In the genomic region with DNA sequence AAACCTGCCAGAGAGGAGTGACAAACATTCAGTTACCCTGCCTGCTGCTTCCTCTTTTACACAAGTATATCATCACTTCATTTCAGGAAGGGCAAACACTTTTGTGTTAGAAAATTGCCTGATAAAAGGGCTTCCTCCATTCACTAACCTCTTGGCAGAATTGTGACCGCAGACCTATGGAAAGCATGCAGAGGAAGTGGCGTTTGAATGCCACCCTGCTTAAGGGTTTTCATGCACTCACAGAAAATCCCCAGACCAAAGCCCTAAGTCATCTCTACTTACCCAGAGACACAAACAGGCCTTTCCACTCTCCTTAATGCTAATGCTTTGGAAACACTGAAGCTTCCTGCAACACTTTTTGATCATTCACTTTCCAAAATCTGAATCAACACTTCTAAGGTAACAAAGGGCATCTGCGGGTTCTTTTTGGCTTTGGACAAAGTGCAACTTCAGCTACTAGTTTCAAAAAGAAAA, we compare ENCODE assay signal across 11 cellular contexts. TPM values are rescaled to one million over a fixed set of nuclear protein-coding genes. Genes with fewer than 3 reads are reported as not detected.
A peak's percentile ranks its signal among the peaks of the same experiment; 100 is the strongest.
DNase-seq lines count a peak whose midpoint lies in the region; ATAC-seq, FAIRE-seq and TF ChIP-seq lines count a peak whose summit lies in the region.
"Had no signal": no experiment of that assay in that cellular context is flagged by ENCODE, and none has a peak within 500 bp of the region (broad histone marks: within the 10 kb centered on the region; RNA-seq: fewer than 3 reads in every experiment).

No MANE protein-coding gene starts in this region.

- H3K36me3 Mint-ChIP-seq in activated CD4-positive, alpha-beta T cell treated with anti-CD3 and anti-CD28 coated beads for 36 hours (ENCODE audit: low read depth): no peaks in the 10 kb centered on the region
- no peaks in the 10 kb centered on the region for H3K36me3 Mint-ChIP-seq in activated CD8-positive, alpha-beta T cell treated with anti-CD3 and anti-CD28 coated beads, Interleukin-2, amount 10 ng/mL, durations not matched to agents 7 days and 5 days (ENCODE audit: low read depth)

- H3K4me3 ChIP-seq in HUES64 (ENCODE audit: low read length) (no peak overlapping the region), spleen (peak overlapping the region in 1 of 8 donors; percentile 10)

- peak overlapping the region; percentile 59 for H3K27ac Mint-ChIP-seq in activated CD4-positive, alpha-beta T cell treated with anti-CD3 and anti-CD28 coated beads for 36 hours
- peak overlapping the region; percentile 54 for H3K27ac Mint-ChIP-seq in activated CD8-positive, alpha-beta T cell treated with anti-CD3 and anti-CD28 coated beads, Interleukin-2, amount 10 ng/mL, durations not matched to agents 7 days and 5 days

- intact Hi-C loops in activated CD4-positive, alpha-beta T cell treated with anti-CD3 and anti-CD28 coated beads for 36 hours (cut with DNase I, micrococcal nuclease): no loop called here
- intact Hi-C loops in spleen (cut with DNase I; ENCODE audit: low total_unique reads): no loop called here

- no peak overlapping the region; the same call in 1 of the 2 replicates for H3K9ac ChIP-seq in HUES64 (ENCODE audit: low read depth, low read length)
- H3K9ac ChIP-seq: parathyroid adenoma had no signal

- H3K27me3 ChIP-seq in HUES64 (ENCODE audit: insufficient read depth, low read length): no peaks in the 10 kb centered on the region
- peaks cover 0 to 57% (median 0%) of the 10 kb centered on the region in 7 donors for H3K27me3 ChIP-seq in spleen (replicated peaks in 1 of 7)

- peaks cover 11% of the 10 kb centered on the region for H3K4me1 ChIP-seq in HUES64 (ENCODE audit: insufficient read depth, low read length)
- H3K4me1 ChIP-seq in spleen: peaks cover 8 to 52% (median 18%) of the 10 kb centered on the region in 6 donors
- H3K4me1 ChIP-seq: parathyroid adenoma had no signal

- POLR2A ChIA-PET in activated CD4-positive, alpha-beta T cell treated with anti-CD3 and anti-CD28 coated beads for 36 hours (lab: Charles Lee): no interaction called here
- POLR2A ChIA-PET in activated CD8-positive, alpha-beta T cell treated with anti-CD3 and anti-CD28 coated beads, Interleukin-2, amount 10 ng/mL, durations not matched to agents 7 days and 5 days (lab: Charles Lee): interaction anchor here (0.5 kb wide), 1 partner anchor 25 kb away, joined by 4 read pairs; no protein-coding TSS in a partner anchor

- no peak for TF ChIP-seq POLR2A in spleen (IDR thresholded peaks at IDR 0.05)

- H3K27ac ChIP-seq in HUES64 (ENCODE audit: low read depth, low read length) (peak overlapping the region; percentile 28; the same call in 1 of the 2 replicates), spleen (peak overlapping the region in 7 of 8 donors; percentile 22 to 83 (median 77))
- H3K27ac ChIP-seq: parathyroid adenoma had no signal

- no peaks in the 10 kb centered on the region for H3K9me3 ChIP-seq in HUES64 (ENCODE audit: insufficient read depth, low read depth, low read length)
- H3K9me3 ChIP-seq in spleen: no peaks in the 10 kb centered on the region

- 81% methylated on average over 3 of the region's 3 CpGs for WGBS in HUES64
- WGBS in spleen, 5 donors: 12 to 24% (median 13%) methylated on average over 3 of the region's 3 CpGs

- H3K36me3 ChIP-seq in HUES64 (ENCODE audit: insufficient read depth, low read length) (no peaks in the 10 kb centered on the region), spleen (no peaks in the 10 kb centered on the region)

- CTCF ChIA-PET in activated CD4-positive, alpha-beta T cell treated with anti-CD3 and anti-CD28 coated beads for 36 hours (lab: Charles Lee): no interaction called here
- CTCF ChIA-PET in activated CD8-positive, alpha-beta T cell treated with anti-CD3 and anti-CD28 coated beads, Interleukin-2, amount 10 ng/mL, durations not matched to agents 7 days and 5 days (lab: Charles Lee): no interaction called here

- DNase-seq in activated CD4-positive, alpha-beta T cell treated with anti-CD3 and anti-CD28 coated beads for 36 hours: peak; percentile 58
- no peak for DNase-seq in activated CD4-positive, alpha-beta T cell treated with anti-CD3 and anti-CD28 coated beads, Interleukin-2, amount 50 U/mL, for 1 hour
- DNase-seq in activated CD8-positive, alpha-beta T cell treated with anti-CD3 and anti-CD28 coated beads, Interleukin-2, amount 10 ng/mL, durations not matched to agents 7 days and 5 days: peak; percentile 48
- DNase-seq in spleen: no peak
- DNase-seq in frontal cortex (ENCODE audit: low spot score in 2 of 2): no peak
- DNase-seq: IMR-90 had no signal

- H3K4me1 Mint-ChIP-seq in activated CD4-positive, alpha-beta T cell treated with anti-CD3 and anti-CD28 coated beads for 36 hours: peaks cover 18% of the 10 kb centered on the region
- H3K4me1 Mint-ChIP-seq in activated CD8-positive, alpha-beta T cell treated with anti-CD3 and anti-CD28 coated beads, Interleukin-2, amount 10 ng/mL, durations not matched to agents 7 days and 5 days (ENCODE audit: low read depth): peaks cover 22% of the 10 kb centered on the region

- H3K4me3 Mint-ChIP-seq in activated CD4-positive, alpha-beta T cell treated with anti-CD3 and anti-CD28 coated beads for 36 hours: no peak overlapping the region
- no peak overlapping the region for H3K4me3 Mint-ChIP-seq in activated CD8-positive, alpha-beta T cell treated with anti-CD3 and anti-CD28 coated beads, Interleukin-2, amount 10 ng/mL, durations not matched to agents 7 days and 5 days

- TF ChIP-seq CTCF in spleen (IDR thresholded peaks at IDR 0.05 in 8 of 11, conservative IDR thresholded peaks at IDR 0.05 in 3 of 11): no peak

- peak; percentile 87 for ATAC-seq in activated CD4-positive, alpha-beta T cell treated with anti-CD3 and anti-CD28 coated beads for 36 hours
- ATAC-seq in activated CD8-positive, alpha-beta T cell treated with anti-CD3 and anti-CD28 coated beads, Interleukin-2, amount 10 ng/mL, durations not matched to agents 7 days and 5 days: peak; percentile 72
- ATAC-seq in HG03095 (IDR thresholded peaks at IDR 0.05; ENCODE audit: unreplicated experiment): no peak
- no peak for ATAC-seq in GM21526 (IDR thresholded peaks at IDR 0.05; ENCODE audit: low FRiP score, unreplicated experiment)

- no peak for FAIRE-seq in frontal cortex (lab: Jason Lieb, UNC)
- FAIRE-seq: astrocyte had no signal

- no peaks in the 10 kb centered on the region for H3K9me3 Mint-ChIP-seq in activated CD4-positive, alpha-beta T cell treated with anti-CD3 and anti-CD28 coated beads for 36 hours (ENCODE audit: low read depth)
- H3K9me3 Mint-ChIP-seq in activated CD8-positive, alpha-beta T cell treated with anti-CD3 and anti-CD28 coated beads, Interleukin-2, amount 10 ng/mL, durations not matched to agents 7 days and 5 days (ENCODE audit: insufficient read depth): no peaks in the 10 kb centered on the region

- H3K27me3 Mint-ChIP-seq in activated CD4-positive, alpha-beta T cell treated with anti-CD3 and anti-CD28 coated beads for 36 hours: peaks cover 3% of the 10 kb centered on the region
- H3K27me3 Mint-ChIP-seq in activated CD8-positive, alpha-beta T cell treated with anti-CD3 and anti-CD28 coated beads, Interleukin-2, amount 10 ng/mL, durations not matched to agents 7 days and 5 days (ENCODE audit: low read depth): peaks cover 4% of the 10 kb centered on the region

RNA-seq across cellular contexts. Expression of a gene that starts 22.1 kb away (rescaled TPM):
- 10 to 100 TPM; 20.2 to 26.4 TPM for total RNA-seq in activated CD4-positive, alpha-beta T cell treated with anti-CD3 and anti-CD28 coated beads for 36 hours
- 11.2 TPM for polyA plus RNA-seq in HUES64 (2013, experiment 1 of 2)
- 9.7 TPM for polyA plus RNA-seq in HUES64 (2013, experiment 2 of 2)
- total RNA-seq in activated CD8-positive, alpha-beta T cell treated with anti-CD3 and anti-CD28 coated beads, Interleukin-2, amount 10 ng/mL, durations not matched to agents 7 days and 5 days: 10 to 100 TPM; 21.8 to 22.8 TPM
- total RNA-seq in spleen: 10 to 100 TPM; 27.0 to 55.2 (median 35.5) TPM
- polyA plus RNA-seq in spleen: 1 to 10 TPM; 1.2 to 3.0 (median 1.8) TPM
- total RNA-seq in frontal cortex: 45.7 TPM

Comparison
In these comparisons a context has a peak if more than half of its experiments do, and no peak if none do; other contexts are left out.
1. DNase-seq: peak in activated CD4-positive, alpha-beta T cell treated with anti-CD3 and anti-CD28 coated beads for 36 hours (single experiment) and activated CD8-positive, alpha-beta T cell treated with anti-CD3 and anti-CD28 coated beads, Interleukin-2, amount 10 ng/mL, durations not matched to agents 7 days and 5 days (single experiment); none in activated CD4-positive, alpha-beta T cell treated with anti-CD3 and anti-CD28 coated beads, Interleukin-2, amount 50 U/mL, for 1 hour (single experiment), spleen (single experiment) and frontal cortex (0 of 2).
2. ATAC-seq: peak in activated CD4-positive, alpha-beta T cell treated with anti-CD3 and anti-CD28 coated beads for 36 hours (single experiment) and activated CD8-positive, alpha-beta T cell treated with anti-CD3 and anti-CD28 coated beads, Interleukin-2, amount 10 ng/mL, durations not matched to agents 7 days and 5 days (single experiment); none in HG03095 (single experiment) and GM21526 (single experiment).